8 cellular contexts compared by ENCODE assay signal in the genomic region with DNA sequence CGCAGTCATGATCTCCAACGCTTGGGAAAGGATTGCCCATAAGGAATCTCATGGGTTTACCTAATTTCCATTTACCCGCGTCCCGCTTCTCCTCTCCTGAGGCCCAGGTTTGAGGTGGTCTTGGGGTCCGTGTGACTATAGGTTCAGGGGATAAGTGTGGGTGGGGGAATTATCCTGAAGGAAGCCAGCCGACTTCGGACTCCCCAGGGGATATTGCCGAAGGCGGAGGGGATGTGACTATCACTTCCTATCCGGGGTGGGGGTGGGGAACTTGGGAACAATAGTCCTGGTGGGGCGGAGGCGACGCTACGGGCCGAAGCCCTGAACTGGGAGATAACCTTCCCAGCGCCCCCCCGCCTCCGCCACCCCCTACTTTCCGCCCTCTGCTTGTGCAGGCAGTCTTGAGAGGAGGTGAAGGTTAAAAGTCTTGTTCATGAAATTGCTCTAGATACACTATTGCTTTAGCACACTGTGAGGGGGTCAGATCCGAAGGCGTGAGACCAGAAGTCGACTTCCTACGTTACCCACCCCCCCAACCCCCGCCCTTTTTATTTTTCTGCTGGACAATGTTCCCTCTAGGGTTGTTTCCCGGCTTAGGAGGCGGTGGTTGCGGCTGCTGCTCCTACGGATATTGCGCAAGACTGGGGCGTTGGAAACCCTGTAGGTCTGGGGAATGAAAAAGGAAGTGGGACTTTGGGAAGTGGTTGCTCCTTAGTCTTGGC. TPM values are rescaled to one million over a fixed set of nuclear protein-coding genes. Genes with fewer than 3 reads are reported as not detected.
DNase-seq lines count a peak whose midpoint lies in the region; ATAC-seq and TF ChIP-seq lines count a peak whose summit lies in the region.

No MANE protein-coding gene starts in this region.

- intact Hi-C loops in PC-3 (cut with micrococcal nuclease) (loop anchor here (1.0 to 5.0 kb wide), 4 partner anchors 61 to 128 kb away; no protein-coding TSS in a partner anchor), breast epithelium (cut with DNase I; ENCODE audit: low total_unique reads) (no loop called here)

- H3K9me2 ChIP-seq in PC-3 (replicated peaks; ENCODE audit: low read length) = no peaks in the 10 kb centered on the region

- POLR2A ChIA-PET in PC-3 (lab: Charles Lee; ENCODE audit: unreplicated experiment) = interaction anchor here (0.5 kb wide), 1 partner anchor 128 kb away, joined by 4 read pairs; no protein-coding TSS in a partner anchor

- CTCF ChIA-PET in PC-3 (lab: Charles Lee) = interaction anchor here (0.5 to 0.9 kb wide), 2 partner anchors 79 to 112 kb away, joined by 3 read pairs; no protein-coding TSS in a partner anchor

- H3K4me3 ChIP-seq in HUES64 (ENCODE audit: low read length) = peak overlapping the region; percentile 76
- H3K4me3 ChIP-seq in PC-3 (ENCODE audit: low read length) = peak overlapping the region; percentile 84
- H3K4me3 ChIP-seq in breast epithelium = peak overlapping the region; percentile 92 to 99 (median 95)
- H3K4me3 ChIP-seq in iPS-15b (ENCODE audit: low read depth, low read length) = peak overlapping the region; percentile 88

- ATAC-seq in PC-3 (peak; percentile 27), HG02642 (IDR thresholded peaks at IDR 0.05; ENCODE audit: poor library complexity, unreplicated experiment) (no peak)

- H3K9ac ChIP-seq in HUES64 (ENCODE audit: low read depth, low read length) (peak overlapping the region; percentile 80), PC-3 (ENCODE audit: low read length) (peak overlapping the region; percentile 94), iPS-15b (ENCODE audit: low read depth, low read length) (peak overlapping the region; percentile 92)

- H3F3A ChIP-seq in PC-3 (ENCODE audit: low read length, unreplicated experiment) = peaks cover 6% of the 10 kb centered on the region

- DNase-seq in DMS53 treated with DMSO at 0.1 percent for 48 hours (lab: John Stamatoyannopoulos, UW; ENCODE audit: unreplicated experiment) (peak; percentile 73), PC-3 (peak; percentile 92), breast epithelium (ENCODE audit: low spot score in 2 of 2) (peak; percentile 77 to 83), renal cortical epithelial cell (ENCODE audit: low read depth) (peak; percentile 90), NCI-H1048 (lab: John Stamatoyannopoulos, UW) (no peak)

- no TSS peak for BruUV-seq in PC-3 (replicated peaks; lab: Mats Ljungman, UMichigan)

- H3K9me3 ChIP-seq in HUES64 (ENCODE audit: insufficient read depth, low read depth, low read length) = no peaks in the 10 kb centered on the region
- no peaks in the 10 kb centered on the region for H3K9me3 ChIP-seq in PC-3 (ENCODE audit: low read length)
- no peaks in the 10 kb centered on the region for H3K9me3 ChIP-seq in breast epithelium
- H3K9me3 ChIP-seq in iPS-15b (ENCODE audit: control insufficient read depth, insufficient read depth, low read length) = no peaks in the 10 kb centered on the region

- H3K4me1 ChIP-seq in HUES64 (ENCODE audit: insufficient read depth, low read length) = peaks cover 24% of the 10 kb centered on the region
- peaks cover 44% of the 10 kb centered on the region for H3K4me1 ChIP-seq in PC-3 (ENCODE audit: insufficient read depth, low read length)
- peaks cover 6 to 14% of the 10 kb centered on the region in 2 donors for H3K4me1 ChIP-seq in breast epithelium
- peaks cover 5% of the 10 kb centered on the region for H3K4me1 ChIP-seq in iPS-15b (ENCODE audit: control insufficient read depth, insufficient read depth, low read length)

- H3K36me3 ChIP-seq in HUES64 (ENCODE audit: insufficient read depth, low read length) (peaks cover 5% of the 10 kb centered on the region; the same call in 1 of the 2 replicates), PC-3 (ENCODE audit: low read depth, low read length) (peaks cover 8% of the 10 kb centered on the region), breast epithelium (no peaks in the 10 kb centered on the region), iPS-15b (ENCODE audit: control insufficient read depth, insufficient read depth, low read length) (no peaks in the 10 kb centered on the region)

- peak overlapping the region; percentile 97 for H3K4me2 ChIP-seq in PC-3 (ENCODE audit: low read length)

- H3K27ac ChIP-seq in HUES64 (ENCODE audit: low read depth, low read length) (peak overlapping the region; percentile 96), PC-3 (ENCODE audit: low read length) (peak overlapping the region; percentile 93), breast epithelium (peak overlapping the region; percentile 91 to 99)

- TF ChIP-seq CTCF in PC-3 (conservative IDR thresholded peaks at IDR 0.05; ENCODE audit: low read depth, low read length) (no peak), breast epithelium (IDR thresholded peaks at IDR 0.05) (no peak)

- H2AFZ ChIP-seq in PC-3 (ENCODE audit: low read length) = peak overlapping the region; percentile 68

- peaks cover 29% of the 10 kb centered on the region for H4K20me1 ChIP-seq in PC-3 (ENCODE audit: low read length)

- H3K79me2 ChIP-seq in PC-3 (ENCODE audit: low read length) = peaks cover 59% of the 10 kb centered on the region

- under 1% methylated on average over 22 of the region's 31 CpGs for WGBS in HUES64

- no peaks in the 10 kb centered on the region for H3K27me3 ChIP-seq in HUES64 (ENCODE audit: insufficient read depth, low read length)
- H3K27me3 ChIP-seq in PC-3 (ENCODE audit: low read length) = no peaks in the 10 kb centered on the region
- H3K27me3 ChIP-seq in breast epithelium = no peaks in the 10 kb centered on the region
- H3K27me3 ChIP-seq in iPS-15b (ENCODE audit: control insufficient read depth, insufficient read depth, low read length) = no peaks in the 10 kb centered on the region

- TF ChIP-seq POLR2A in breast epithelium (IDR thresholded peaks at IDR 0.05) = no peak

RNA-seq across cellular contexts. Expression of a gene that starts 1.3 kb away (rescaled TPM):
- polyA plus RNA-seq in HUES64 (2013, experiment 1 of 2) = 103 TPM
- 121 TPM for polyA plus RNA-seq in HUES64 (2013, experiment 2 of 2)
- total RNA-seq in PC-3 (2014; rRNA removed) (26.2 and 34.3 TPM in 2 replicates), breast epithelium (100 to 1,000 TPM; 161 to 176 (median 168) TPM), renal cortical epithelial cell (40.5 and 105 TPM in 2 replicates)
